Comparison of ENCODE assay signal across 10 cellular contexts in genomic region chr1:114342376-114342775, GRCh38.
DNase-seq lines count a peak whose midpoint lies in the region; ATAC-seq and TF ChIP-seq lines count a peak whose summit lies in the region.
"Had no signal": no experiment of that assay in that cellular context is flagged by ENCODE, and none has a peak within 500 bp of the region (broad histone marks: within the 10 kb centered on the region; RNA-seq: fewer than 3 reads in every experiment).

No MANE protein-coding gene starts in this region.

- DNase-seq in stimulated activated CD4-positive, alpha-beta T cell treated with anti-CD3 and anti-CD28 coated beads, Interleukin-1b, Interleukin-23, amount 100 ng/mL, for 48 hours, result peak; percentile 5
- DNase-seq in stimulated activated CD4-positive, alpha-beta T cell treated with anti-CD3 and anti-CD28 coated beads, Interleukin-4, amount 100 ng/mL, for 1 hour, result no peak
- DNase-seq in activated CD4-positive, alpha-beta T cell treated with anti-CD3 and anti-CD28 coated beads, Interleukin-2, amount 10 ng/mL, durations not matched to agents 24 days and 14 days, result peak; percentile 68
- peak; percentile 37 for DNase-seq in islet precursor cell
- peak; percentile 19 to 42 for DNase-seq in upper lobe of left lung
- no peak for DNase-seq in A673 (ENCODE audit: low spot score)
- no peak for DNase-seq in NCI-H510A (lab: John Stamatoyannopoulos, UW)
- no peak for DNase-seq in globus pallidus (ENCODE audit: low spot score)
- DNase-seq: NCI-H510A treated with DMSO at 0.1 percent for 48 hours had no signal

- intact Hi-C loops in activated CD4-positive, alpha-beta T cell treated with anti-CD3 and anti-CD28 coated beads, Interleukin-2, amount 10 ng/mL, durations not matched to agents 24 days and 14 days (cut with micrococcal nuclease), result no loop called here
- intact Hi-C loops in A673 (cut with micrococcal nuclease; ENCODE audit: unreplicated experiment), result loop anchor here (10.0 kb wide), 2 partner anchors 332 to 712 kb away; partner anchors contain the start of gene DENND2C

- H3K27ac Mint-ChIP-seq in activated CD4-positive, alpha-beta T cell treated with anti-CD3 and anti-CD28 coated beads, Interleukin-2, amount 10 ng/mL, durations not matched to agents 24 days and 14 days, result no peak overlapping the region
- H3K27ac Mint-ChIP-seq: neural progenitor cell had no signal

- H3K27me3 ChIP-seq in upper lobe of left lung, result no peaks in the 10 kb centered on the region
- H3K27me3 ChIP-seq in A673 (replicated peaks; ENCODE audit: insufficient read depth, low read depth, low read length, poor library complexity), result no peaks in the 10 kb centered on the region

- H3K9me3 Mint-ChIP-seq in activated CD4-positive, alpha-beta T cell treated with anti-CD3 and anti-CD28 coated beads, Interleukin-2, amount 10 ng/mL, durations not matched to agents 24 days and 14 days, result peaks cover 9% of the 10 kb centered on the region
- H3K9me3 Mint-ChIP-seq: neural progenitor cell had no signal

- H3K4me1 ChIP-seq in upper lobe of left lung (peaks cover 5 to 14% (median 9%) of the 10 kb centered on the region in 4 donors), A673 (ENCODE audit: insufficient read depth, low read length, poor library complexity, severe bottlenecking) (peaks cover 20% of the 10 kb centered on the region)

- H3K27ac ChIP-seq in upper lobe of left lung (peak overlapping the region in 2 of 4 donors; percentile 38 to 49), A673 (ENCODE audit: low read depth, low read length, poor library complexity, severe bottlenecking) (no peak overlapping the region)
- H3K27ac ChIP-seq: neural progenitor cell had no signal

- no peak for ATAC-seq in upper lobe of left lung (ENCODE audit: low FRiP score in 2 of 2)

- H3K4me1 Mint-ChIP-seq in activated CD4-positive, alpha-beta T cell treated with anti-CD3 and anti-CD28 coated beads, Interleukin-2, amount 10 ng/mL, durations not matched to agents 24 days and 14 days, result peaks cover 25% of the 10 kb centered on the region

- H3K4me3 ChIP-seq in upper lobe of left lung (no peak overlapping the region), A673 (ENCODE audit: low read depth, low read length, poor library complexity, severe bottlenecking) (no peak overlapping the region)
- H3K4me3 ChIP-seq: neural progenitor cell had no signal

- WGBS in upper lobe of left lung, 2 donors, result 51 to 73% methylated on average over 3 of the region's 3 CpGs

- TF ChIP-seq EP300 in upper lobe of left lung (IDR thresholded peaks at IDR 0.05), result no peak

- H3K36me3 ChIP-seq in upper lobe of left lung (no peaks in the 10 kb centered on the region), A673 (ENCODE audit: insufficient read depth, low read length, poor library complexity, severe bottlenecking) (no peaks in the 10 kb centered on the region)
- H3K36me3 ChIP-seq: neural progenitor cell had no signal

- H3K36me3 Mint-ChIP-seq in activated CD4-positive, alpha-beta T cell treated with anti-CD3 and anti-CD28 coated beads, Interleukin-2, amount 10 ng/mL, durations not matched to agents 24 days and 14 days (ENCODE audit: low read depth), result no peaks in the 10 kb centered on the region
- H3K36me3 Mint-ChIP-seq: neural progenitor cell had no signal

- H3K9me3 ChIP-seq in upper lobe of left lung (no peaks in the 10 kb centered on the region), A673 (ENCODE audit: low read depth, low read length, poor library complexity, severe bottlenecking) (no peaks in the 10 kb centered on the region)

- TF ChIP-seq CTCF in upper lobe of left lung (IDR thresholded peaks at IDR 0.05) (no peak), A673 (conservative IDR thresholded peaks at IDR 0.05; ENCODE audit: low read depth, low read length) (no peak)

- BruUV-seq in A673 (replicated peaks; lab: Mats Ljungman, UMichigan), result no TSS peak

- CTCF ChIA-PET in A673 (lab: Charles Lee), result no interaction called here

- H3K27me3 Mint-ChIP-seq in activated CD4-positive, alpha-beta T cell treated with anti-CD3 and anti-CD28 coated beads, Interleukin-2, amount 10 ng/mL, durations not matched to agents 24 days and 14 days, result peaks cover 2% of the 10 kb centered on the region

- no peak for TF ChIP-seq POLR2A in upper lobe of left lung (IDR thresholded peaks at IDR 0.05)

- H3K4me3 Mint-ChIP-seq in activated CD4-positive, alpha-beta T cell treated with anti-CD3 and anti-CD28 coated beads, Interleukin-2, amount 10 ng/mL, durations not matched to agents 24 days and 14 days, result peak overlapping the region; percentile 21
- H3K4me3 Mint-ChIP-seq: neural progenitor cell had no signal

- POLR2A ChIA-PET in A673 (lab: Charles Lee; ENCODE audit: low non-redundant PET), result no interaction called here

Comparison
In these comparisons a context has a peak if more than half of its experiments do, and no peak if none do; other contexts are left out.
1. DNase-seq: peak in stimulated activated CD4-positive, alpha-beta T cell treated with anti-CD3 and anti-CD28 coated beads, Interleukin-1b, Interleukin-23, amount 100 ng/mL, for 48 hours (single experiment), activated CD4-positive, alpha-beta T cell treated with anti-CD3 and anti-CD28 coated beads, Interleukin-2, amount 10 ng/mL, durations not matched to agents 24 days and 14 days (single experiment), islet precursor cell (single experiment) and upper lobe of left lung (2 of 2); none in stimulated activated CD4-positive, alpha-beta T cell treated with anti-CD3 and anti-CD28 coated beads, Interleukin-4, amount 100 ng/mL, for 1 hour (single experiment), A673 (single experiment), NCI-H510A (single experiment) and globus pallidus (single experiment).